29 cellular contexts compared by ENCODE assay signal in the genomic region with DNA sequence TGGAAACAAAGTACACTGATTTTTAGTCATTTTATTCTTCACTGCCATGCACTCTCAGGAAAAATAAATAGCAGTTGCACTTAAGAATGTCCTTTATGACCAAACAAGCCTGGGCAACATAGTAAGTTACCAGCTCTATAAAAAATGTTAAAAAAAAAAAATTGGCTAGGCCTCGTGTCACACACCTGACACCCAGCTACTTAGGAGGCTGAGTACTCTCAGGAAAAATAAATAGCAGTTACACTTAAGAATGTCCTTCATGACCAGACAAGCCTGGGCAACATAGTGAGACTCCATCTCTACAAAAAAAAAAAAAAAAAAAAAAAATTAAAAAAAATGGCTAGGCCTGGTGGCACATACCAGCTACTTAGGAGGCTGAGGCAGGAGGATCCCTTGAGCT.
"Had no signal": no experiment of that assay in that cellular context is flagged by ENCODE, and none has a peak within 500 bp of the region (broad histone marks: within the 10 kb centered on the region; RNA-seq: fewer than 3 reads in every experiment).

No MANE protein-coding gene starts in this region.

- H3K27ac ChIP-seq: dorsolateral prefrontal cortex, esophagus muscularis mucosa, heart right ventricle, lower lobe of right lung, prostate gland, right atrium auricular region, suprapubic skin, transverse colon, upper lobe of right lung, uterus had no signal

- ATAC-seq: heart right ventricle; left colon; left ventricle myocardium superior; lower lobe of right lung; naive thymus-derived CD8-positive, alpha-beta T cell; sciatic nerve; stimulated activated naive CD8-positive, alpha-beta T cell treated with anti-CD3 and anti-CD28 coated beads, Interleukin-15, amount 100 ng/mL, for 72 hours; upper lobe of right lung had no signal

- DNase-seq: dorsolateral prefrontal cortex; effector CD4-positive, alpha-beta T cell; foreskin melanocyte; glutamatergic neuron; heart right ventricle; hippocampal formation; immature natural killer cell; islet precursor cell; kidney glomerular epithelial cell; left colon; left ventricle myocardium superior; lower lobe of right lung; naive thymus-derived CD8-positive, alpha-beta T cell; nephron progenitor cell; nucleus accumbens; stimulated activated CD4-positive, alpha-beta T cell treated with anti-CD3 and anti-CD28 coated beads, Interleukin-12 subunit alpha, Interleukin-12 subunit beta, amount 100 ng/mL, for 4 hours; stimulated activated CD4-positive, alpha-beta T cell treated with anti-CD3 and anti-CD28 coated beads, Interleukin-1b, Interleukin-23, amount 100 ng/mL, for 48 hours; stimulated activated CD4-positive, alpha-beta T cell treated with anti-CD3 and anti-CD28 coated beads, Interleukin-4, amount 100 ng/mL, for 1 hour; stimulated activated CD8-positive, alpha-beta memory T cell treated with anti-CD3 and anti-CD28 coated beads, Interleukin-4, amount 100 ng/mL, for 48 hours; stimulated activated naive CD4-positive, alpha-beta T cell; stimulated activated naive CD8-positive, alpha-beta T cell treated with anti-CD3 and anti-CD28 coated beads, Interleukin-15, amount 100 ng/mL, for 72 hours; transverse colon; upper lobe of right lung; uterus had no signal
